1 cellular context compared by ENCODE assay signal in genomic region chr7:20102970-20103369, GRCh38.
TF ChIP-seq lines count a peak whose summit lies in the region.

No MANE protein-coding gene starts in this region.

TF ChIP-seq in WTC11, 78 proteins besides CTCF, POLR2A, EP300 and RAD21 (continued from another document):
- TF ChIP-seq, protein P1, sequence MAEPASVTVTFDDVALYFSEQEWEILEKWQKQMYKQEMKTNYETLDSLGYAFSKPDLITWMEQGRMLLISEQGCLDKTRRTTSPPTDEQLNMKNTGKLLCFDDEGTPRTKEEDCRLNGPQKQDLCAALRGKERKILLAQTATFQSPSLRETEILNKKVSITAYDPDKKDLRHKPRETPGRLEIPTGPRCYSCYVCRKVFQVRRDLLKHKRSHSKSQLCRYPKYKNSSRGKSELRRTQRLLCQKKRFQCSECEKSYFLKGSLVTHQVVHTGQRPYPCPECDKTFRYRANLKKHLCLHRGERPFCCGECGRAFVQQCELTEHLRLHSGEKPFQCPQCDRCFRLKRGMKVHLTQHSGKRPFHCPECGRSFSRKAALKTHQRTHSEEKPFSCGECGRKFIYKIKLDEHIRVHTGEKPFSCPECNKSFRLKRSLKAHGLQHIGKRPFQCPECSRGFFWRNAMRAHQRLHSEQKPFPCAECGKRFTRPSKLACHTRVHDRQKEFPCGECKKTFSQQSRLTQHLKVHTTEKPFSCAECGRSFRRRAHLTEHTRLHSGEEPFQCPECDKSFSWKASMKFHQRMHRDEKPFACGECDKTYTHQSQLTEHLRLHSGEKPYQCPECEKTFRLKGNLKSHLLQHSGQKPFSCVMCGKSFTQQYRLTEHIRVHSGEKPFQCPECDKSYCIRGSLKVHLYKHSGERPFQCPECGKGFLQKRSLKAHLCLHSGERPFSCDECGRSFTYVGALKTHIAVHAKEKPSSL (CRISPR knock-in tag; conservative IDR thresholded peaks at IDR 0.05): no peak
- TF ChIP-seq ATF3 (CRISPR knock-in tag; conservative IDR thresholded peaks at IDR 0.05) (no peak), EMX1 (CRISPR knock-in tag; IDR thresholded peaks at IDR 0.05) (no peak), ZNF138 (CRISPR knock-in tag; conservative IDR thresholded peaks at IDR 0.05) (no peak), MYBL2 (CRISPR knock-in tag; IDR thresholded peaks at IDR 0.05) (no peak), ATF6 (CRISPR knock-in tag; IDR thresholded peaks at IDR 0.05) (no peak), NR1H2 (CRISPR knock-in tag; IDR thresholded peaks at IDR 0.05) (no peak), ZNF532 (CRISPR knock-in tag; IDR thresholded peaks at IDR 0.05; ENCODE audit: borderline replicate concordance) (no peak)
- TF ChIP-seq, protein P2, sequence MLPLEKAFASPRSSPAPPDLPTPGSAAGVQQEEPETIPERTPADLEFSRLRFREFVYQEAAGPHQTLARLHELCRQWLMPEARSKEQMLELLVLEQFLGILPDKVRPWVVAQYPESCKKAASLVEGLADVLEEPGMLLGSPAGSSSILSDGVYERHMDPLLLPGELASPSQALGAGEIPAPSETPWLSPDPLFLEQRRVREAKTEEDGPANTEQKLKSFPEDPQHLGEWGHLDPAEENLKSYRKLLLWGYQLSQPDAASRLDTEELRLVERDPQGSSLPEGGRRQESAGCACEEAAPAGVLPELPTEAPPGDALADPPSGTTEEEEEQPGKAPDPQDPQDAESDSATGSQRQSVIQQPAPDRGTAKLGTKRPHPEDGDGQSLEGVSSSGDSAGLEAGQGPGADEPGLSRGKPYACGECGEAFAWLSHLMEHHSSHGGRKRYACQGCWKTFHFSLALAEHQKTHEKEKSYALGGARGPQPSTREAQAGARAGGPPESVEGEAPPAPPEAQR (CRISPR knock-in tag; IDR thresholded peaks at IDR 0.05): no peak
- TF ChIP-seq, protein P3, sequence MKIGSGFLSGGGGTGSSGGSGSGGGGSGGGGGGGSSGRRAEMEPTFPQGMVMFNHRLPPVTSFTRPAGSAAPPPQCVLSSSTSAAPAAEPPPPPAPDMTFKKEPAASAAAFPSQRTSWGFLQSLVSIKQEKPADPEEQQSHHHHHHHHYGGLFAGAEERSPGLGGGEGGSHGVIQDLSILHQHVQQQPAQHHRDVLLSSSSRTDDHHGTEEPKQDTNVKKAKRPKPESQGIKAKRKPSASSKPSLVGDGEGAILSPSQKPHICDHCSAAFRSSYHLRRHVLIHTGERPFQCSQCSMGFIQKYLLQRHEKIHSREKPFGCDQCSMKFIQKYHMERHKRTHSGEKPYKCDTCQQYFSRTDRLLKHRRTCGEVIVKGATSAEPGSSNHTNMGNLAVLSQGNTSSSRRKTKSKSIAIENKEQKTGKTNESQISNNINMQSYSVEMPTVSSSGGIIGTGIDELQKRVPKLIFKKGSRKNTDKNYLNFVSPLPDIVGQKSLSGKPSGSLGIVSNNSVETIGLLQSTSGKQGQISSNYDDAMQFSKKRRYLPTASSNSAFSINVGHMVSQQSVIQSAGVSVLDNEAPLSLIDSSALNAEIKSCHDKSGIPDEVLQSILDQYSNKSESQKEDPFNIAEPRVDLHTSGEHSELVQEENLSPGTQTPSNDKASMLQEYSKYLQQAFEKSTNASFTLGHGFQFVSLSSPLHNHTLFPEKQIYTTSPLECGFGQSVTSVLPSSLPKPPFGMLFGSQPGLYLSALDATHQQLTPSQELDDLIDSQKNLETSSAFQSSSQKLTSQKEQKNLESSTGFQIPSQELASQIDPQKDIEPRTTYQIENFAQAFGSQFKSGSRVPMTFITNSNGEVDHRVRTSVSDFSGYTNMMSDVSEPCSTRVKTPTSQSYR (CRISPR knock-in tag; IDR thresholded peaks at IDR 0.05): no peak
